ENCODE assay signal across 8 cellular contexts in genomic region chr10:44932338-44933116, GRCh38. TPM values are rescaled to one million over a fixed set of nuclear protein-coding genes. Genes with fewer than 3 reads are reported as not detected.
A peak's percentile ranks its signal among the peaks of the same experiment; 100 is the strongest.
DNase-seq lines count a peak whose midpoint lies in the region; TF ChIP-seq lines count a peak whose summit lies in the region.

No MANE protein-coding gene starts in this region.

- in situ Hi-C loops in HAP-1 (cut with MboI; ENCODE audit: low sequenced_read_pairs): no loop called here

- H3K36me3 Mint-ChIP-seq in T-helper 2 cell treated with Interferon-gamma antibody and Interleukin-4, amounts not matched to agents 5 μg/mL and 100 μg/mL, for 36 hours (ENCODE audit: low read depth): no peaks in the 10 kb centered on the region

- peaks cover 10% of the 10 kb centered on the region for H3K4me1 Mint-ChIP-seq in T-helper 2 cell treated with Interferon-gamma antibody and Interleukin-4, amounts not matched to agents 5 μg/mL and 100 μg/mL, for 36 hours (ENCODE audit: low read depth)

- H3K9me3 ChIP-seq in HAP-1 (no peaks in the 10 kb centered on the region), sigmoid colon (no peaks in the 10 kb centered on the region)

- DNase-seq in DMS79 treated with DMSO at 0.1 percent for 48 hours (lab: John Stamatoyannopoulos, UW) (peak; percentile 34), DMS79 (lab: John Stamatoyannopoulos, UW) (no peak), HAP-1 (ENCODE audit: low spot score in 2 of 2) (peak; percentile 53 to 94), LNCaP clone FGC (ENCODE audit: low read depth) (peak; percentile 28), amygdala (lab: John Stamatoyannopoulos, UW) (peak; percentile 35 to 95 (median 78)), hepatic stellate cell (ENCODE audit: low spot score) (peak; percentile 79), sigmoid colon (peak; percentile 93)
- DNase-seq in T-helper 2 cell treated with Interferon-gamma antibody and Interleukin-4, amounts not matched to agents 5 μg/mL and 100 μg/mL, for 36 hours (ENCODE audit: low spot score): peak; percentile 77

- no peaks in the 10 kb centered on the region for H3K9me3 Mint-ChIP-seq in T-helper 2 cell treated with Interferon-gamma antibody and Interleukin-4, amounts not matched to agents 5 μg/mL and 100 μg/mL, for 36 hours

- TF ChIP-seq POLR2A in sigmoid colon (IDR thresholded peaks at IDR 0.05): no peak

- TF ChIP-seq EP300 in sigmoid colon (IDR thresholded peaks at IDR 0.05): no peak

- WGBS in sigmoid colon, 2 donors: 58 to 59% methylated on average over 11 of the region's 11 CpGs

- H3K4me3 ChIP-seq in HAP-1 (no peak overlapping the region), LNCaP clone FGC (ENCODE audit: low read depth, low read length) (no peak overlapping the region), sigmoid colon (no peak overlapping the region)

- peak; percentile 99 for TF ChIP-seq CTCF in LNCaP clone FGC (IDR thresholded peaks at IDR 0.05; ENCODE audit: control insufficient read depth, extremely low read depth, insufficient read depth)
- peak; percentile 92 to 96 (median 96) for TF ChIP-seq CTCF in sigmoid colon (IDR thresholded peaks at IDR 0.05)

- no peaks in the 10 kb centered on the region for H3K36me3 ChIP-seq in HAP-1 (replicated peaks)
- no peaks in the 10 kb centered on the region for H3K36me3 ChIP-seq in sigmoid colon

- H3K27ac ChIP-seq in sigmoid colon: peak overlapping the region in 2 of 4 donors; percentile 1 to 16

- no peaks in the 10 kb centered on the region for H3K27me3 Mint-ChIP-seq in T-helper 2 cell treated with Interferon-gamma antibody and Interleukin-4, amounts not matched to agents 5 μg/mL and 100 μg/mL, for 36 hours (ENCODE audit: low read depth)

- no peak overlapping the region for H3K27ac Mint-ChIP-seq in T-helper 2 cell treated with Interferon-gamma antibody and Interleukin-4, amounts not matched to agents 5 μg/mL and 100 μg/mL, for 36 hours

- intact Hi-C loops in sigmoid colon (cut with DNase I): loop anchor here (1.0 kb wide), 1 partner anchor 43 kb away; no protein-coding TSS in a partner anchor

- H3K4me1 ChIP-seq in HAP-1 (no peaks in the 10 kb centered on the region), sigmoid colon (peaks cover 0 to 38% (median 27%) of the 10 kb centered on the region in 4 donors)

- H3K4me3 Mint-ChIP-seq in T-helper 2 cell treated with Interferon-gamma antibody and Interleukin-4, amounts not matched to agents 5 μg/mL and 100 μg/mL, for 36 hours: no peak overlapping the region

- no peaks in the 10 kb centered on the region for H3K27me3 ChIP-seq in HAP-1 (ENCODE audit: low read depth)
- H3K27me3 ChIP-seq in sigmoid colon: no peaks in the 10 kb centered on the region

RNA-seq across cellular contexts. Expression of gene TMEM72, which starts 21.4 kb away (rescaled TPM):
- under 1 TPM in 1 of 4 donors, not detected in 3; 0.33 TPM for total RNA-seq in sigmoid colon
- 10 to 100 TPM in 1 of 3 donors, 1 to 10 TPM in 2; 3.9 to 11.8 (median 4.2) TPM for polyA plus RNA-seq in sigmoid colon

RNA-seq across cellular contexts. Expression of gene RASSF4, which starts 27.1 kb away (rescaled TPM):
- 10 to 100 TPM; 23.2 to 61.7 (median 45.2) TPM for total RNA-seq in sigmoid colon
- 10 to 100 TPM in 2 of 3 donors, 1 to 10 TPM in 1; 7.8 to 23.2 (median 13.6) TPM for polyA plus RNA-seq in sigmoid colon

RNA-seq across cellular contexts. Expression of gene DEPP1, which starts 46.1 kb away (rescaled TPM):
- total RNA-seq in sigmoid colon: 100 to 1,000 TPM in 1 of 4 donors, 10 to 100 TPM in 3; 47.8 to 294 (median 54.7) TPM
- 10 to 100 TPM; 16.0 to 58.3 (median 53.6) TPM for polyA plus RNA-seq in sigmoid colon
